ENCODE assay signal across 9 cellular contexts in genomic region chr15:99511865-99512632, GRCh38. TPM values are rescaled to one million over a fixed set of nuclear protein-coding genes. Genes with fewer than 3 reads are reported as not detected.
DNase-seq lines count a peak whose midpoint lies in the region; ATAC-seq and TF ChIP-seq lines count a peak whose summit lies in the region.
"Had no signal": no experiment of that assay in that cellular context is flagged by ENCODE, and none has a peak within 500 bp of the region (broad histone marks: within the 10 kb centered on the region; RNA-seq: fewer than 3 reads in every experiment).

No MANE protein-coding gene starts in this region.

- H3K9me3 Mint-ChIP-seq in CD14-positive monocyte: peaks cover 0 to 2% (median 0%) of the 10 kb centered on the region in 7 donors
- no peaks in the 10 kb centered on the region for H3K9me3 Mint-ChIP-seq in activated T-helper 1 cell treated with anti-CD3 and anti-CD28 coated beads, Interleukin-12 subunit alpha, Interleukin-12 subunit beta, Interleukin-2, Interleukin-4 antibody, amounts not matched to agents 30 ng/mL and 10 ng/mL and 1 ng/mL, durations not matched to agents 14 hours and 24 hours and 36 hours

- H3K27me3 Mint-ChIP-seq in CD14-positive monocyte (ENCODE audit: low read depth in 3 of 3): peaks cover 0 to 6% (median 0%) of the 10 kb centered on the region in 3 donors
- H3K27me3 Mint-ChIP-seq in activated T-helper 1 cell treated with anti-CD3 and anti-CD28 coated beads, Interleukin-12 subunit alpha, Interleukin-12 subunit beta, Interleukin-2, Interleukin-4 antibody, amounts not matched to agents 30 ng/mL and 10 ng/mL and 1 ng/mL, durations not matched to agents 14 hours and 24 hours and 36 hours (ENCODE audit: insufficient read depth): no peaks in the 10 kb centered on the region

- H3K9me3 ChIP-seq in vagina (no peaks in the 10 kb centered on the region), WERI-Rb-1 (ENCODE audit: severe bottlenecking) (no peaks in the 10 kb centered on the region)
- H3K9me3 ChIP-seq: neutrophil had no signal

- no peak overlapping the region for H3K4me3 ChIP-seq in fibroblast of villous mesenchyme (ENCODE audit: low read depth, low read length)
- H3K4me3 ChIP-seq in vagina: no peak overlapping the region
- no peak overlapping the region for H3K4me3 ChIP-seq in WERI-Rb-1 (ENCODE audit: low read depth, low read length)

- intact Hi-C loops in CD14-positive monocyte (cut with micrococcal nuclease) (loop anchor here (5.0 kb wide), 2 partner anchors 35 to 50 kb away; no protein-coding TSS in a partner anchor), vagina (cut with DNase I) (no loop called here)
- intact Hi-C loops in activated T-helper 1 cell treated with anti-CD3 and anti-CD28 coated beads, Interleukin-12 subunit alpha, Interleukin-12 subunit beta, Interleukin-2, Interleukin-4 antibody, amounts not matched to agents 30 ng/mL and 10 ng/mL and 1 ng/mL, durations not matched to agents 14 hours and 24 hours and 36 hours (cut with micrococcal nuclease): no loop called here

- H3K4me3 Mint-ChIP-seq in CD14-positive monocyte: peak overlapping the region; percentile 51 to 65
- H3K4me3 Mint-ChIP-seq in activated T-helper 1 cell treated with anti-CD3 and anti-CD28 coated beads, Interleukin-12 subunit alpha, Interleukin-12 subunit beta, Interleukin-2, Interleukin-4 antibody, amounts not matched to agents 30 ng/mL and 10 ng/mL and 1 ng/mL, durations not matched to agents 14 hours and 24 hours and 36 hours: no peak overlapping the region

- DNase-seq in CD14-positive monocyte (ENCODE audit: low spot score): no peak
- peak; percentile 37 for DNase-seq in fibroblast of villous mesenchyme (ENCODE audit: low read depth)
- no peak for DNase-seq in vagina (ENCODE audit: extremely low spot score in 2 of 2)
- DNase-seq in WERI-Rb-1: no peak
- no peak for DNase-seq in COLO829 (ENCODE audit: low spot score)
- DNase-seq in activated T-helper 1 cell treated with anti-CD3 and anti-CD28 coated beads, Interleukin-12 subunit alpha, Interleukin-12 subunit beta, Interleukin-2, Interleukin-4 antibody, amounts not matched to agents 30 ng/mL and 10 ng/mL and 1 ng/mL, durations not matched to agents 14 hours and 24 hours and 36 hours (ENCODE audit: low spot score): no peak

- H3K4me1 ChIP-seq in vagina: peaks cover 18% of the 10 kb centered on the region

- TF ChIP-seq CTCF in CD14-positive monocyte (IDR thresholded peaks at IDR 0.05) (no peak), fibroblast of villous mesenchyme (IDR thresholded peaks at IDR 0.05; ENCODE audit: insufficient read depth, low read depth, low read length) (no peak), vagina (IDR thresholded peaks at IDR 0.05) (no peak), WERI-Rb-1 (IDR thresholded peaks at IDR 0.05; ENCODE audit: low read depth, low read length) (no peak)

- no peak overlapping the region for H3K27ac ChIP-seq in vagina
- no peak overlapping the region for H3K27ac ChIP-seq in WERI-Rb-1
- H3K27ac ChIP-seq: neutrophil had no signal

- ATAC-seq in GM19452 (IDR thresholded peaks at IDR 0.05; ENCODE audit: unreplicated experiment) (peak; percentile 65), HG03432 (IDR thresholded peaks at IDR 0.05; ENCODE audit: unreplicated experiment) (peak; percentile 73)

- no peaks in the 10 kb centered on the region for H3K36me3 Mint-ChIP-seq in CD14-positive monocyte
- no peaks in the 10 kb centered on the region for H3K36me3 Mint-ChIP-seq in activated T-helper 1 cell treated with anti-CD3 and anti-CD28 coated beads, Interleukin-12 subunit alpha, Interleukin-12 subunit beta, Interleukin-2, Interleukin-4 antibody, amounts not matched to agents 30 ng/mL and 10 ng/mL and 1 ng/mL, durations not matched to agents 14 hours and 24 hours and 36 hours (ENCODE audit: low read depth)

- H3K27me3 ChIP-seq in vagina (no peaks in the 10 kb centered on the region), WERI-Rb-1 (ENCODE audit: insufficient read depth, low read depth, severe bottlenecking) (no peaks in the 10 kb centered on the region)

- no peaks in the 10 kb centered on the region for H3K36me3 ChIP-seq in vagina
- H3K36me3 ChIP-seq in WERI-Rb-1: no peaks in the 10 kb centered on the region
- H3K36me3 ChIP-seq: neutrophil had no signal

- peak overlapping the region; percentile 48 to 98 (median 74) for H3K27ac Mint-ChIP-seq in CD14-positive monocyte
- H3K27ac Mint-ChIP-seq in activated T-helper 1 cell treated with anti-CD3 and anti-CD28 coated beads, Interleukin-12 subunit alpha, Interleukin-12 subunit beta, Interleukin-2, Interleukin-4 antibody, amounts not matched to agents 30 ng/mL and 10 ng/mL and 1 ng/mL, durations not matched to agents 14 hours and 24 hours and 36 hours: no peak overlapping the region

- peaks cover 62% of the 10 kb centered on the region for H3K4me1 Mint-ChIP-seq in CD14-positive monocyte
- H3K4me1 Mint-ChIP-seq in activated T-helper 1 cell treated with anti-CD3 and anti-CD28 coated beads, Interleukin-12 subunit alpha, Interleukin-12 subunit beta, Interleukin-2, Interleukin-4 antibody, amounts not matched to agents 30 ng/mL and 10 ng/mL and 1 ng/mL, durations not matched to agents 14 hours and 24 hours and 36 hours (ENCODE audit: low read depth): peaks cover 34% of the 10 kb centered on the region

- no peak for TF ChIP-seq POLR2A in vagina (IDR thresholded peaks at IDR 0.05)

RNA-seq across cellular contexts. Expression of gene MEF2A, which starts 53.7 kb away (rescaled TPM):
- polyA plus RNA-seq in CD14-positive monocyte: 10 to 100 TPM; 20.3 to 33.5 TPM
- 28.1 and 38.7 TPM in 2 replicates for total RNA-seq in fibroblast of villous mesenchyme
- total RNA-seq in vagina: 51.3 TPM
- total RNA-seq in activated T-helper 1 cell treated with anti-CD3 and anti-CD28 coated beads, Interleukin-12 subunit alpha, Interleukin-12 subunit beta, Interleukin-2, Interleukin-4 antibody, amounts not matched to agents 30 ng/mL and 10 ng/mL and 1 ng/mL, durations not matched to agents 14 hours and 24 hours and 36 hours: 27.4 and 30.2 TPM in 2 replicates

Comparison
In these comparisons a context has a peak if more than half of its experiments do, and no peak if none do; other contexts are left out.
1. intact Hi-C loops: an anchor here in CD14-positive monocyte (5.0 kb wide); none called in vagina and activated T-helper 1 cell treated with anti-CD3 and anti-CD28 coated beads, Interleukin-12 subunit alpha, Interleukin-12 subunit beta, Interleukin-2, Interleukin-4 antibody, amounts not matched to agents 30 ng/mL and 10 ng/mL and 1 ng/mL, durations not matched to agents 14 hours and 24 hours and 36 hours.